ENCODE assay signal across 10 cellular contexts in the genomic region with DNA sequence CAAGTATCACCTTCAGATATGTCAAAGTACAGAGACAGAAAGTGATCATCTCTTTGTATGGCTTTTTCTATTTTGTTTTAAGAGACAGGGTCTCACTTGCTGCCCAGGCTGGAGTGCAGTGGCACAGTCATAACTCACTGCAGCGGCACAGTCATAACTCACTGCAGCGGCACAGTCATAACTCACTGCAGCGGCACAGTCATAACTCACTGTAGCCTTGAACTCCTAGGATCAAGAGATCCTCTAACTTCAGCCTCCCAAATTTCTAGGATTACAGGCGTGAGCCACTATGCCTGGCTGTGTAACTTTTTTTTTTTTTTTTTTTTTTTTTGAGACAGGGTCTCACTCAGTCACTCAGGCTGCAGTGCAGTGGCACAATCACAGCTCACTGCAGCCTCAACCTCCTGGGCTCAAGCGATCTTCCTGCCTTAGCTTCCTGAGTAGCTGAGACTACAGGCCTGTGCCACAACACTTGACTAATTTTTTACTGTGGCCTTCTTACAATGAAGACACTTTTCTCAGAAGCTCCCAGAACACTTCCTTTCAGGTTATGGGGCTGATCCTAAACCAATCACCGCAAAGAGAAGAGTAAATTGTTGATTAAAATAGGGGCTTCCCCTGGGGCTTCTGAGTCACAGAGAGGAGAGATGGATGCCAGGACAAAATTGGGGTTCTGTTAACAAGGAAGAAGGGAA. TPM values are rescaled to one million over a fixed set of nuclear protein-coding genes. Genes with fewer than 3 reads are reported as not detected.
A peak's percentile ranks its signal among the peaks of the same experiment; 100 is the strongest.
DNase-seq lines count a peak whose midpoint lies in the region; ATAC-seq and TF ChIP-seq lines count a peak whose summit lies in the region.
"Had no signal": no experiment of that assay in that cellular context is flagged by ENCODE, and none has a peak within 500 bp of the region (broad histone marks: within the 10 kb centered on the region; RNA-seq: fewer than 3 reads in every experiment).

No MANE protein-coding gene starts in this region.

- peak; percentile 75 for DNase-seq in GM12865 (ENCODE audit: low read depth)
- no peak for DNase-seq in RPMI8226
- DNase-seq in chondrocyte (ENCODE audit: low spot score) = no peak
- DNase-seq in kidney glomerular epithelial cell (lab: John Stamatoyannopoulos, UW) = no peak
- DNase-seq in endodermal cell = no peak
- DNase-seq: caudate nucleus had no signal

- H3K27me3 Mint-ChIP-seq in activated T-helper 17 cell treated with anti-CD3 and anti-CD28 coated beads, Interleukin-2, amount 50 U/mL, for 72 hours = no peaks in the 10 kb centered on the region
- no peaks in the 10 kb centered on the region for H3K27me3 Mint-ChIP-seq in chondrocyte (ENCODE audit: low read depth)
- peaks cover 16% of the 10 kb centered on the region for H3K27me3 Mint-ChIP-seq in endodermal cell (ENCODE audit: insufficient read depth)

- H3K27ac Mint-ChIP-seq in activated T-helper 17 cell treated with anti-CD3 and anti-CD28 coated beads, Interleukin-2, amount 50 U/mL, for 72 hours = peak overlapping the region; percentile 63
- no peak overlapping the region for H3K27ac Mint-ChIP-seq in chondrocyte (ENCODE audit: unreplicated experiment)
- H3K27ac Mint-ChIP-seq in endodermal cell = no peak overlapping the region

- no peaks in the 10 kb centered on the region for H3K9me3 Mint-ChIP-seq in activated T-helper 17 cell treated with anti-CD3 and anti-CD28 coated beads, Interleukin-2, amount 50 U/mL, for 72 hours
- H3K9me3 Mint-ChIP-seq in chondrocyte (ENCODE audit: low read depth) = no peaks in the 10 kb centered on the region
- H3K9me3 Mint-ChIP-seq in endodermal cell = no peaks in the 10 kb centered on the region

- WGBS in endodermal cell (ENCODE audit: insufficient coverage in 1 of 2, insufficient read length in 1 of 2), 2 experiments = 96% methylated on average over 4 to 6 of the region's 6 CpGs

- no peak overlapping the region for H3K9ac ChIP-seq in endodermal cell (ENCODE audit: extremely low read depth, low read length, poor library complexity, severe bottlenecking)
- H3K9ac ChIP-seq: parathyroid adenoma had no signal

- H3K4me3 Mint-ChIP-seq in activated T-helper 17 cell treated with anti-CD3 and anti-CD28 coated beads, Interleukin-2, amount 50 U/mL, for 72 hours = peak overlapping the region; percentile 72
- H3K4me3 Mint-ChIP-seq in chondrocyte (ENCODE audit: unreplicated experiment) (no peak overlapping the region), endodermal cell (no peak overlapping the region)

- H3K4me3 ChIP-seq in GM12865 (ENCODE audit: low read depth, low read length) (no peak overlapping the region), endodermal cell (ENCODE audit: low read length) (no peak overlapping the region)

- no peaks in the 10 kb centered on the region for H3K36me3 Mint-ChIP-seq in activated T-helper 17 cell treated with anti-CD3 and anti-CD28 coated beads, Interleukin-2, amount 50 U/mL, for 72 hours (ENCODE audit: low read depth)
- H3K36me3 Mint-ChIP-seq in chondrocyte (ENCODE audit: low read depth) (no peaks in the 10 kb centered on the region), endodermal cell (ENCODE audit: low read depth) (no peaks in the 10 kb centered on the region)

- no peaks in the 10 kb centered on the region for H3K27me3 ChIP-seq in endodermal cell (ENCODE audit: control insufficient read depth, insufficient read depth, low read length, poor library complexity, severe bottlenecking)

- ATAC-seq in GM19455 (IDR thresholded peaks at IDR 0.05; ENCODE audit: unreplicated experiment) (peak; percentile 61), HG03095 (IDR thresholded peaks at IDR 0.05; ENCODE audit: unreplicated experiment) (peak; percentile 68)
- peak; percentile 85 for ATAC-seq in activated T-helper 17 cell treated with anti-CD3 and anti-CD28 coated beads, Interleukin-2, amount 50 U/mL, for 72 hours (replicated peaks)

- TF ChIP-seq CTCF in GM12865 (IDR thresholded peaks at IDR 0.05; ENCODE audit: insufficient read depth, low read depth, low read length, missing control alignments) (no peak), chondrocyte (IDR thresholded peaks at IDR 0.05) (no peak), endodermal cell (conservative IDR thresholded peaks at IDR 0.05) (no peak)

- H3K4me1 ChIP-seq in endodermal cell (ENCODE audit: control insufficient read depth, insufficient read depth, low read length) = no peaks in the 10 kb centered on the region
- H3K4me1 ChIP-seq: parathyroid adenoma had no signal

- no peaks in the 10 kb centered on the region for H3K36me3 ChIP-seq in endodermal cell (ENCODE audit: control insufficient read depth, insufficient read depth, low read length)

- H3K27ac ChIP-seq in endodermal cell (ENCODE audit: low read depth, low read length) = no peak overlapping the region
- H3K27ac ChIP-seq: parathyroid adenoma had no signal

- H3K9me3 ChIP-seq in endodermal cell (ENCODE audit: control insufficient read depth, low read length) = no peaks in the 10 kb centered on the region

- H3K4me1 Mint-ChIP-seq in activated T-helper 17 cell treated with anti-CD3 and anti-CD28 coated beads, Interleukin-2, amount 50 U/mL, for 72 hours = peaks cover 31% of the 10 kb centered on the region
- H3K4me1 Mint-ChIP-seq in chondrocyte (ENCODE audit: low read depth) (no peaks in the 10 kb centered on the region), endodermal cell (no peaks in the 10 kb centered on the region)

RNA-seq across cellular contexts. Expression of a gene that starts 9.0 kb away (rescaled TPM):
- 10 to 100 TPM; 36.2 to 48.1 TPM for total RNA-seq in activated T-helper 17 cell treated with anti-CD3 and anti-CD28 coated beads, Interleukin-2, amount 50 U/mL, for 72 hours
- 32.1 to 39.4 TPM (median 34.5 TPM) in 3 replicates for total RNA-seq in chondrocyte
- 10 to 100 TPM; 67.5 to 76.3 TPM for total RNA-seq in endodermal cell
- polyA plus RNA-seq in endodermal cell (2013, experiment 1 of 2) = 88.8 TPM
- 72.0 TPM for polyA plus RNA-seq in endodermal cell (2013, experiment 2 of 2)

RNA-seq across cellular contexts. Expression of a gene that starts 48.5 kb away (rescaled TPM):
- total RNA-seq in activated T-helper 17 cell treated with anti-CD3 and anti-CD28 coated beads, Interleukin-2, amount 50 U/mL, for 72 hours = 10 to 100 TPM; 78.2 to 89.2 TPM
- total RNA-seq in chondrocyte = 13.8 to 22.8 TPM (median 14.1 TPM) in 3 replicates
- total RNA-seq in endodermal cell = 10 to 100 TPM; 29.2 to 39.2 TPM
- polyA plus RNA-seq in endodermal cell (2013, experiment 1 of 2) = 37.4 TPM
- polyA plus RNA-seq in endodermal cell (2013, experiment 2 of 2) = 37.5 TPM
